ENCODE assay signal across 33 cellular contexts in genomic region chr17:9622961-9623360, GRCh38. TPM values are rescaled to one million over a fixed set of nuclear protein-coding genes. Genes with fewer than 3 reads are reported as not detected.
"Had no signal": no experiment of that assay in that cellular context is flagged by ENCODE, and none has a peak within 500 bp of the region (broad histone marks: within the 10 kb centered on the region; RNA-seq: fewer than 3 reads in every experiment).

No MANE protein-coding gene starts in this region.

- H3K36me3 ChIP-seq: colonic mucosa, esophagus squamous epithelium, gastrocnemius medialis, heart right ventricle, left lung, lower lobe of right lung had no signal

- H3K27ac ChIP-seq: colonic mucosa, epithelial cell of prostate, esophagus squamous epithelium, gastrocnemius medialis, heart right ventricle, left lung, lower lobe of right lung had no signal

- H3K4me3 ChIP-seq: colonic mucosa, esophagus squamous epithelium, gastrocnemius medialis, heart right ventricle, left lung, lower lobe of right lung, mucosa of descending colon had no signal

- H3K9me3 ChIP-seq: colonic mucosa had no signal

- DNase-seq: colonic mucosa; cortex of kidney; effector CD8-positive, alpha-beta T cell; effector memory CD8-positive, alpha-beta T cell; endodermal cell; erythroblast; esophagus squamous epithelium; foreskin fibroblast; foreskin melanocyte; gastrocnemius medialis; glutamatergic neuron; head of caudate nucleus; heart right ventricle; hippocampal formation; left cardiac atrium; left lung; left ventricle myocardium superior; lower lobe of right lung; mesenchymal stem cell; mucosa of descending colon; naive B cell had no signal

- H3K27me3 ChIP-seq: colonic mucosa, esophagus squamous epithelium, gastrocnemius medialis, heart right ventricle, left lung had no signal

- FAIRE-seq: endometrium, islet of Langerhans, keratinocyte had no signal

- H3K4me1 ChIP-seq: colonic mucosa, esophagus squamous epithelium, gastrocnemius medialis, heart right ventricle, left lung, lower lobe of right lung had no signal

- ATAC-seq: effector memory CD8-positive, alpha-beta T cell; esophagus mucosa; gastrocnemius medialis; heart right ventricle; left cardiac atrium; left lung; left ventricle myocardium superior; lower lobe of right lung; mucosa of descending colon had no signal

RNA-seq across cellular contexts. Expression of gene USP43, which starts 22.4 kb away (rescaled TPM):
- total RNA-seq: heart right ventricle, lung microvascular endothelial cell, mesenteric fat pad, myocyte had no signal

RNA-seq across cellular contexts. Expression of gene CFAP52, which starts 46.5 kb away (rescaled TPM):
- total RNA-seq: colonic mucosa, dermis microvascular lymphatic vessel endothelial cell, esophagus mucosa, esophagus squamous epithelium, gastrocnemius medialis, glomerular endothelial cell, kidney epithelial cell, left ventricle myocardium superior, lung microvascular endothelial cell, mesenteric fat pad, mesothelial cell of epicardium, mucosa of descending colon, myocyte had no signal
- polyA plus RNA-seq: heart right ventricle had no signal
